In the genomic region with DNA sequence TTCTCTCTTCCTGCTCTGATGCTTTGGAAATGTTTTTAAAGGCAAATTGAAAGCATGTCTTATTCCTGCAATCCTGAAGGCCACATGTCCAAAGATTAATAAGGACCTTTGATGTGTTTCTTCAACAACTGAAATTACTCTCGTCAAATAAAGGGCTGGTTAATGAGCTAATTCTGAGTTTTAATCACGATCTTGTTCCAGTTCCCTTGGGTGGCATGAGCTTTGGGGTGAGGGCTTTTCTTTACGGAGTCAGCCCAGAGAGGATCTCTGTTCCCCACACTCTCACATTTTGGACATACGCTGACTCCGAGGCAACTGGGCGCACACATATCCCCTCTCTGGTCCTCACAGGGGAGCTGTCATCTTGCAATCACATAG, we compare ENCODE assay signal across 1 cellular context.
TF ChIP-seq lines count a peak whose summit lies in the region.

No MANE protein-coding gene starts in this region.

TF ChIP-seq in H1, 55 proteins besides CTCF, POLR2A, EP300 and RAD21:
- TF ChIP-seq MAFK (IDR thresholded peaks at IDR 0.05; ENCODE audit: low read depth, low read length) (no peak), POLR2AphosphoS5 (IDR thresholded peaks at IDR 0.05; ENCODE audit: low read depth, low read length) (no peak), BRCA1 (IDR thresholded peaks at IDR 0.05; ENCODE audit: low read depth, low read length) (no peak), YY1 (IDR thresholded peaks at IDR 0.05; ENCODE audit: low read depth, low read length) (no peak), JUND (IDR thresholded peaks at IDR 0.05; ENCODE audit: low read length) (no peak), JUN (IDR thresholded peaks at IDR 0.05; ENCODE audit: low read depth, low read length) (no peak)
- TF ChIP-seq, protein P1, sequence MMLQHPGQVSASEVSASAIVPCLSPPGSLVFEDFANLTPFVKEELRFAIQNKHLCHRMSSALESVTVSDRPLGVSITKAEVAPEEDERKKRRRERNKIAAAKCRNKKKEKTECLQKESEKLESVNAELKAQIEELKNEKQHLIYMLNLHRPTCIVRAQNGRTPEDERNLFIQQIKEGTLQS (IDR thresholded peaks at IDR 0.05; ENCODE audit: insufficient read depth, low read depth, low read length) = no peak
